ENCODE assay signal across 2 cellular contexts in genomic region chr22:39383841-39384625, GRCh38.
A peak's percentile ranks its signal among the peaks of the same experiment; 100 is the strongest.
TF ChIP-seq lines count a peak whose summit lies in the region.

No MANE protein-coding gene starts in this region.

TF ChIP-seq in HEK293, 187 proteins besides CTCF, POLR2A, EP300 and RAD21:
- TF ChIP-seq ZBTB17 (tag by site-specific recombination; IDR thresholded peaks at IDR 0.05) (peak; percentile 33; the same call in 1 of the 2 replicates), SP3 (tag by site-specific recombination; IDR thresholded peaks at IDR 0.05) (no peak), ZNF449 (tag by site-specific recombination; IDR thresholded peaks at IDR 0.05) (peak; percentile 60; the same call in 1 of the 2 replicates), ZNF707 (tag by site-specific recombination; IDR thresholded peaks at IDR 0.05) (no peak), PRDM10 (tag by site-specific recombination; IDR thresholded peaks at IDR 0.05) (no peak)

TF ChIP-seq in H1, 55 proteins besides CTCF, POLR2A, EP300 and RAD21:
- TF ChIP-seq TCF12 (IDR thresholded peaks at IDR 0.05; ENCODE audit: low read depth, low read length) (no peak), JUND (IDR thresholded peaks at IDR 0.05; ENCODE audit: low read length) (no peak), SIX5 (IDR thresholded peaks at IDR 0.05; ENCODE audit: low read depth, low read length) (no peak), JUN (IDR thresholded peaks at IDR 0.05; ENCODE audit: low read depth, low read length) (no peak), NRF1 (IDR thresholded peaks at IDR 0.05; ENCODE audit: low read depth, low read length) (no peak), TAF1 (IDR thresholded peaks at IDR 0.05; ENCODE audit: low read depth, low read length) (no peak), ZNF274 (IDR thresholded peaks at IDR 0.05; ENCODE audit: borderline replicate concordance, extremely low read depth, low read length) (no peak), CBX8 (IDR thresholded peaks at IDR 0.05; ENCODE audit: borderline replicate concordance, low read depth, low read length) (no peak), TEAD4 (IDR thresholded peaks at IDR 0.05; ENCODE audit: low read depth, low read length) (no peak), FOSL1 (IDR thresholded peaks at IDR 0.05; ENCODE audit: insufficient read depth, low read depth, low read length) (no peak), SAP30 (IDR thresholded peaks at IDR 0.05; ENCODE audit: insufficient read depth, insufficient replicate concordance, low read length) (no peak), ATF2 (IDR thresholded peaks at IDR 0.05; ENCODE audit: low read length) (no peak), KDM4A (IDR thresholded peaks at IDR 0.05; ENCODE audit: low read depth, low read length, severe bottlenecking) (no peak), SIRT6 (IDR thresholded peaks at IDR 0.05; ENCODE audit: low read length) (no peak), NANOG (IDR thresholded peaks at IDR 0.05; ENCODE audit: insufficient read depth, low read depth, low read length, poor library complexity, severe bottlenecking) (no peak), TAF7 (optimal IDR thresholded peaks at IDR 0.05; ENCODE audit: borderline replicate concordance, low read depth, low read length) (no peak), USF2 (IDR thresholded peaks at IDR 0.05; ENCODE audit: low read length) (no peak), CHD7 (IDR thresholded peaks at IDR 0.05; ENCODE audit: insufficient replicate concordance, low read length) (no peak)
- TF ChIP-seq, protein P1, sequence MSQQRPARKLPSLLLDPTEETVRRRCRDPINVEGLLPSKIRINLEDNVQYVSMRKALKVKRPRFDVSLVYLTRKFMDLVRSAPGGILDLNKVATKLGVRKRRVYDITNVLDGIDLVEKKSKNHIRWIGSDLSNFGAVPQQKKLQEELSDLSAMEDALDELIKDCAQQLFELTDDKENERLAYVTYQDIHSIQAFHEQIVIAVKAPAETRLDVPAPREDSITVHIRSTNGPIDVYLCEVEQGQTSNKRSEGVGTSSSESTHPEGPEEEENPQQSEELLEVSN (IDR thresholded peaks at IDR 0.05), result no peak
